1 cellular context compared by ENCODE assay signal in the genomic region with DNA sequence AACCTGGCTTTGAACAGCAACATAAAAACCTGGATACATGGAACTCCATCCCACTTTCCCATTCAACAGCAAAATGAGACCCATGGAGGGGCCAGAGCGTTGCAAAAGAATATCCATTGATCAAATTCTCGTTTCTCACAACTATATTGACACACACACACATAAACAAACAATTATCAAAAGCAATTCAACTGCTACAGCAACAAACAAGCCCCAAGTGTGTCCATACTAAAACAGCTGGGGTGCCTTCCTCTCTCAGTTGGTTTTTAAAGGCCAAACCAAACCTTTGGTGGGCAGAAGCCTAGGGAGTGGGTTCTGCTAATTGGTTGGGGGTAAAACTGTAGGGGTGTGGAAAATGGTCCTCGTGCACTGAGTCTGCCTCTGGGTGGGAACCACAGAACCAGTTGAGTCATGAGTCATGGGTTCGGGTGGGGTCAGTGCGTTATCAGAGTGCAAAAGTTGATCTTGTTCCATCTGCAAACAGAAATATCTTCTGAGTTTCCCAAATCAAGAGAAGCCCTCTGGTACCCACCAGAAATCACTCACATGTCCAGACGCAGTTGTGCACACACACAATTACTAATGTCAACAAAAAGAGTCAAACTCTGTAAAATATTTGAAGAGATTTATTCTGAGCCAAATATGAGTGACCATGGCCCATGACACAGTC.
TF ChIP-seq lines count a peak whose summit lies in the region.

No MANE protein-coding gene starts in this region.

TF ChIP-seq in HCT116, 20 proteins besides CTCF, POLR2A, EP300 and RAD21:
- no peak for TF ChIP-seq FOSL1 (IDR thresholded peaks at IDR 0.05; ENCODE audit: low read depth)
- TF ChIP-seq EGR1 (IDR thresholded peaks at IDR 0.05; ENCODE audit: low read depth) = no peak
- TF ChIP-seq ZFX (IDR thresholded peaks at IDR 0.05) = no peak
- TF ChIP-seq ELF1 (IDR thresholded peaks at IDR 0.05; ENCODE audit: borderline replicate concordance, low read depth) = no peak
- no peak for TF ChIP-seq TCF7L2 (IDR thresholded peaks at IDR 0.05; ENCODE audit: borderline replicate concordance, extremely low read depth, insufficient read depth, insufficient read length)
- TF ChIP-seq, protein P1, sequence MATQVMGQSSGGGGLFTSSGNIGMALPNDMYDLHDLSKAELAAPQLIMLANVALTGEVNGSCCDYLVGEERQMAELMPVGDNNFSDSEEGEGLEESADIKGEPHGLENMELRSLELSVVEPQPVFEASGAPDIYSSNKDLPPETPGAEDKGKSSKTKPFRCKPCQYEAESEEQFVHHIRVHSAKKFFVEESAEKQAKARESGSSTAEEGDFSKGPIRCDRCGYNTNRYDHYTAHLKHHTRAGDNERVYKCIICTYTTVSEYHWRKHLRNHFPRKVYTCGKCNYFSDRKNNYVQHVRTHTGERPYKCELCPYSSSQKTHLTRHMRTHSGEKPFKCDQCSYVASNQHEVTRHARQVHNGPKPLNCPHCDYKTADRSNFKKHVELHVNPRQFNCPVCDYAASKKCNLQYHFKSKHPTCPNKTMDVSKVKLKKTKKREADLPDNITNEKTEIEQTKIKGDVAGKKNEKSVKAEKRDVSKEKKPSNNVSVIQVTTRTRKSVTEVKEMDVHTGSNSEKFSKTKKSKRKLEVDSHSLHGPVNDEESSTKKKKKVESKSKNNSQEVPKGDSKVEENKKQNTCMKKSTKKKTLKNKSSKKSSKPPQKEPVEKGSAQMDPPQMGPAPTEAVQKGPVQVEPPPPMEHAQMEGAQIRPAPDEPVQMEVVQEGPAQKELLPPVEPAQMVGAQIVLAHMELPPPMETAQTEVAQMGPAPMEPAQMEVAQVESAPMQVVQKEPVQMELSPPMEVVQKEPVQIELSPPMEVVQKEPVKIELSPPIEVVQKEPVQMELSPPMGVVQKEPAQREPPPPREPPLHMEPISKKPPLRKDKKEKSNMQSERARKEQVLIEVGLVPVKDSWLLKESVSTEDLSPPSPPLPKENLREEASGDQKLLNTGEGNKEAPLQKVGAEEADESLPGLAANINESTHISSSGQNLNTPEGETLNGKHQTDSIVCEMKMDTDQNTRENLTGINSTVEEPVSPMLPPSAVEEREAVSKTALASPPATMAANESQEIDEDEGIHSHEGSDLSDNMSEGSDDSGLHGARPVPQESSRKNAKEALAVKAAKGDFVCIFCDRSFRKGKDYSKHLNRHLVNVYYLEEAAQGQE (IDR thresholded peaks at IDR 0.05; ENCODE audit: low read depth) = no peak
- TF ChIP-seq ZNF274 (IDR thresholded peaks at IDR 0.05; ENCODE audit: low read depth, low read length) = no peak
- no peak for TF ChIP-seq POLR2AphosphoS5 (IDR thresholded peaks at IDR 0.05; ENCODE audit: low read depth, low read length)
- no peak for TF ChIP-seq EZH2 (IDR thresholded peaks at IDR 0.05)
- TF ChIP-seq YY1 (IDR thresholded peaks at IDR 0.05; ENCODE audit: extremely low read depth, insufficient replicate concordance, low read depth, low read length) = no peak
- TF ChIP-seq SIN3A (IDR thresholded peaks at IDR 0.05; ENCODE audit: low read depth) = no peak
- TF ChIP-seq CEBPB (IDR thresholded peaks at IDR 0.05; ENCODE audit: low read depth) = no peak
- TF ChIP-seq SRF (IDR thresholded peaks at IDR 0.05; ENCODE audit: low read depth) = no peak
